ENCODE assay signal across 14 cellular contexts in the genomic region with DNA sequence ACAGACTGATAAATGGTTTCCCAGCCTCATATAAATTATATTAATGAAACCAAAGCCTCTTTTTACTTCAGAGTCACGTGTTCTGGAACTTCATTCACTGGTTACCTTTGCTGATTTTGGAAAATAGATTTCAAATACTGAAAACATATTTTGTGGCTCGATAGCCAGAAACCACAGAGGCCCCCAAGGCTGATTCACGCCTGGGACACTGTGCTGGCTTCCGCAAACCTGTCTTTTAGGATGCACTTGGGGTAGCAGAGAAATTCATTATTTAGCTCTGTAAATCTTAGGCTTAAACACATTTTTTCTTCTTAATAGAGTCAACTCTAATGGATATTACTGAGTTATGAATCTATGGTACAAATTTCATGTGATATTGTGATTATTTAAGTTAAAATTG.
DNase-seq lines count a peak whose midpoint lies in the region; ATAC-seq and TF ChIP-seq lines count a peak whose summit lies in the region.
"Had no signal": no experiment of that assay in that cellular context is flagged by ENCODE, and none has a peak within 500 bp of the region (broad histone marks: within the 10 kb centered on the region; RNA-seq: fewer than 3 reads in every experiment).

No MANE protein-coding gene starts in this region.

- H3K36me3 ChIP-seq in Karpas-422 (ENCODE audit: insufficient read depth, low read length), result peaks cover 3% of the 10 kb centered on the region; the same call in 1 of the 2 replicates
- H3K36me3 ChIP-seq in SK-N-MC (ENCODE audit: insufficient read depth, low read length), result no peaks in the 10 kb centered on the region
- H3K36me3 ChIP-seq: BLaER1 treated with 17β-estradiol and CSF1 and Interleukin-3, amounts not matched to agents 10 nM and 100 nM had no signal

- H3K4me1 ChIP-seq in Karpas-422 (ENCODE audit: low read length), result peaks cover 62% of the 10 kb centered on the region

- no peaks in the 10 kb centered on the region for H4K20me1 ChIP-seq in Karpas-422 (ENCODE audit: insufficient read depth, low read depth, low read length)
- H4K20me1 ChIP-seq: BLaER1 treated with 17β-estradiol and CSF1 and Interleukin-3, amounts not matched to agents 10 nM and 100 nM had no signal

- H3K9me2 ChIP-seq in Karpas-422 (replicated peaks; ENCODE audit: insufficient read depth, low read length), result no peaks in the 10 kb centered on the region

- H3K9ac ChIP-seq in Karpas-422 (ENCODE audit: low read length), result no peak overlapping the region
- peak overlapping the region; percentile 0 for H3K9ac ChIP-seq in SK-N-MC (ENCODE audit: insufficient read length)
- H3K9ac ChIP-seq: BLaER1 treated with 17β-estradiol and CSF1 and Interleukin-3, amounts not matched to agents 10 nM and 100 nM; GM23248 had no signal

- H3K9me3 ChIP-seq in Karpas-422 (ENCODE audit: low read length) (peaks cover 7% of the 10 kb centered on the region; the same call in 1 of the 2 replicates), SK-N-MC (ENCODE audit: low read depth, low read length) (no peaks in the 10 kb centered on the region)

- no peak for ATAC-seq in GM19455 (IDR thresholded peaks at IDR 0.05; ENCODE audit: unreplicated experiment)
- ATAC-seq in HG02973 (IDR thresholded peaks at IDR 0.05; ENCODE audit: unreplicated experiment), result no peak
- ATAC-seq: GM12878 had no signal

- H3K4me3 ChIP-seq in Karpas-422 (ENCODE audit: low read length) (no peak overlapping the region), SK-N-MC (peak overlapping the region; percentile 66)
- H3K4me3 ChIP-seq: BLaER1 treated with 17β-estradiol and CSF1 and Interleukin-3, amounts not matched to agents 10 nM and 100 nM; GM12878; GM23248 had no signal

- H3K27ac ChIP-seq in Karpas-422 (ENCODE audit: low read length) (no peak overlapping the region), SK-N-MC (peak overlapping the region; percentile 91)
- H3K27ac ChIP-seq: BLaER1 treated with 17β-estradiol and CSF1 and Interleukin-3, amounts not matched to agents 10 nM and 100 nM; GM23248 had no signal

- CTCF ChIA-PET in HEK293T (lab: Yijun Ruan, JAX), result no interaction called here

- H3K27me3 ChIP-seq in Karpas-422 (ENCODE audit: low read length), result no peaks in the 10 kb centered on the region
- H3K27me3 ChIP-seq: BLaER1 treated with 17β-estradiol and CSF1 and Interleukin-3, amounts not matched to agents 10 nM and 100 nM had no signal

- DNase-seq in HEK293T (ENCODE audit: extremely low spot score) (no peak), Karpas-422 (no peak), SK-N-MC (ENCODE audit: low read depth, low spot score) (peak; percentile 5), NCI-H2029 treated with DMSO at 0.1 percent for 48 hours (lab: John Stamatoyannopoulos, UW) (no peak)
- DNase-seq: Calu3, DMS79 treated with DMSO at 0.1 percent for 48 hours, EL, HCEC 1CT, HFFc6 had no signal

- POLR2A ChIA-PET in HEK293T (lab: Yijun Ruan, JAX), result no interaction called here

- H3K79me2 ChIP-seq in Karpas-422 (ENCODE audit: low read length), result no peaks in the 10 kb centered on the region

- peak overlapping the region; percentile 36 for H3K4me2 ChIP-seq in Karpas-422 (ENCODE audit: low read depth, low read length, poor library complexity, severe bottlenecking)
- H3K4me2 ChIP-seq: BLaER1 treated with 17β-estradiol and CSF1 and Interleukin-3, amounts not matched to agents 10 nM and 100 nM had no signal

- H2AFZ ChIP-seq in Karpas-422 (ENCODE audit: low read length), result no peak overlapping the region
- H2AFZ ChIP-seq: GM23248 had no signal

TF ChIP-seq in HEK293T, 16 proteins besides CTCF, POLR2A, EP300 and RAD21:
- no peak for TF ChIP-seq SUZ12 (IDR thresholded peaks at IDR 0.05)
- no peak for TF ChIP-seq FOXA1 (IDR thresholded peaks at IDR 0.05)
- TF ChIP-seq ARNT (IDR thresholded peaks at IDR 0.05), result no peak
- TF ChIP-seq, protein P1, sequence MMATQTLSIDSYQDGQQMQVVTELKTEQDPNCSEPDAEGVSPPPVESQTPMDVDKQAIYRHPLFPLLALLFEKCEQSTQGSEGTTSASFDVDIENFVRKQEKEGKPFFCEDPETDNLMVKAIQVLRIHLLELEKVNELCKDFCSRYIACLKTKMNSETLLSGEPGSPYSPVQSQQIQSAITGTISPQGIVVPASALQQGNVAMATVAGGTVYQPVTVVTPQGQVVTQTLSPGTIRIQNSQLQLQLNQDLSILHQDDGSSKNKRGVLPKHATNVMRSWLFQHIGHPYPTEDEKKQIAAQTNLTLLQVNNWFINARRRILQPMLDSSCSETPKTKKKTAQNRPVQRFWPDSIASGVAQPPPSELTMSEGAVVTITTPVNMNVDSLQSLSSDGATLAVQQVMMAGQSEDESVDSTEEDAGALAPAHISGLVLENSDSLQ (IDR thresholded peaks at IDR 0.05), result peak; percentile 81; the same call in 1 of the 2 replicates
- TF ChIP-seq CTBP1 (IDR thresholded peaks at IDR 0.05; ENCODE audit: borderline replicate concordance), result no peak
